ENCODE assay signal across 1 cellular context in the genomic region with DNA sequence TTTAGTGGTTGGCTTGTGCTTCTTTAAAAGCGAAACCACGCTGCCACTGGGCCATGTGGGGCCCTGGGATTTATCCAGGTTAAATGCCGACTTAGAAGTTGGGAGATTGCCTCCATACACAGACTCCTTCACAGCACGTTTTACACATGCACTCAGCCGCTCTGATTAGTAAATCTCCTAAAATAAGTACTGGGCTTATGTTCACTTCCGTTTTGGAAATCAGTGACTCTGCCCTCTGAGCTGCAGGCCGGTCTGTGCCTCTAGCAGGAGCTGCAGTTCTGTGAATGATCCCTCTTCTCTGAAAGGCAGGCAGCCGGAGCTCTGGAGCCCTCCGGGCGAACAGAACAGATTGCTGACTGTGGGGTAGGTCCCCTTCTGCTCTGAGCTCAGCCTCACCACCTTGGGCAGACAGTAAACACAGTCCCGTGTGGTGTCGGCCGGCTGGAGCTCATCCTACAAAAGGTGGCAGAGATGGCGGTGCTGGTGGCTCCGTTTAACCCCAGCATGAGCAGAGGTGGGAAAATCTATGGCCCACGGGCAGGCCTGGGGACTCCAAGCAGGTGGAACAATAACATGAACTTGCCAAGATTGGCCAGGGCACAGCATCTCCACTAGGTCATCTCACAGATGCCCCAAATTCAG.
TF ChIP-seq lines count a peak whose summit lies in the region.

No MANE protein-coding gene starts in this region.

TF ChIP-seq in H1, 55 proteins besides CTCF, POLR2A, EP300 and RAD21 (continued from another document):
- TF ChIP-seq TAF7 (optimal IDR thresholded peaks at IDR 0.05; ENCODE audit: borderline replicate concordance, low read depth, low read length) = no peak
- no peak for TF ChIP-seq SIN3A (conservative IDR thresholded peaks at IDR 0.05 in 1 of 2, IDR thresholded peaks at IDR 0.05 in 1 of 2; ENCODE audit: low read depth in 1 of 2, low read length in 2 of 2)
- no peak for TF ChIP-seq SRF (IDR thresholded peaks at IDR 0.05; ENCODE audit: low read depth, low read length)
- no peak for TF ChIP-seq TCF12 (IDR thresholded peaks at IDR 0.05; ENCODE audit: low read depth, low read length)
- TF ChIP-seq CREB1 (IDR thresholded peaks at IDR 0.05) = no peak
- TF ChIP-seq CBX5 (IDR thresholded peaks at IDR 0.05; ENCODE audit: low read depth, low read length) = no peak
- TF ChIP-seq NANOG (IDR thresholded peaks at IDR 0.05; ENCODE audit: insufficient read depth, low read depth, low read length, poor library complexity, severe bottlenecking) = no peak
- TF ChIP-seq HDAC2 (IDR thresholded peaks at IDR 0.05; ENCODE audit: borderline replicate concordance in 1 of 2, low read depth in 2 of 2, low read length in 2 of 2) = no peak
- TF ChIP-seq BRCA1 (IDR thresholded peaks at IDR 0.05; ENCODE audit: low read depth, low read length) = no peak
- TF ChIP-seq ZNF274 (IDR thresholded peaks at IDR 0.05; ENCODE audit: borderline replicate concordance, extremely low read depth, low read length) = no peak
- no peak for TF ChIP-seq RFX5 (IDR thresholded peaks at IDR 0.05; ENCODE audit: borderline replicate concordance, low read depth, low read length)
- TF ChIP-seq CEBPB (IDR thresholded peaks at IDR 0.05; ENCODE audit: low read depth, low read length) = no peak
- no peak for TF ChIP-seq SP1 (IDR thresholded peaks at IDR 0.05; ENCODE audit: low read depth, low read length)
TF ChIP-seq in H1: peak in this region for 0.
